8 cellular contexts compared by ENCODE assay signal in the genomic region with DNA sequence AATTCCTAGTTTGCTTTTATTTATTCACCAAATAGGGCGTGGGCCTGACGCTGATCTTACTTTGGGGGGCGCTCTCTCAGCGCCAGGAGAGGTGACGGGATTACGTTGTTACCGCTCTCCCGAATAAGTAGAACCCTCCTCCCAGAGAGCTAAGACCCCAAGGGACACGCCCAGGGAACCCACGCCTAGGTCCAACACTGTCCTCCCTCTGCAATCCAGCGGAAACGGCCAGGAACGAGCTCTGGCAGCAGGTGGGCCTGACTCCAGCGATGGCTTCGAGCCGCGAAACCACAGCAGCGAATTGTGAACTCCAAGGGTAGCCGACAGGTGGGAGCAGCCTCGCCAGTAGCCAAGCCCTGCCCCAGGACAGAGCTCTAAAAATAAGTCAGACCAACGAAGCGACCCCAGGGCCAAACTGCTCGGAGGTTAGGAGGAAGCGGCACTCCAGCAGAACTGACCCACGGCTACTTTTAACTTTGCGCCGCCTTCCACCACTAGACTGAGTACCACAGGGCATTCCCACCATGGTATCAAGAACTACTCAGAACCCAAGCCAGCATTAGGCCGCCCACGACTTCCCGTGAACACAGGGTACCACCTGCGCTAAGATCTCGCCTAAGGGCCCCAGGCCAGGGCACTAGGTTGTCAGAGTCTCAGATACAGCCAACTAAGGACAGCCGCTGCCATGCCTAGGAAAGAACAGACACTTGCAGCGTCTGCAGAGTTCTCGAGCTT. TPM values are rescaled to one million over a fixed set of nuclear protein-coding genes. Genes with fewer than 3 reads are reported as not detected.
A peak's percentile ranks its signal among the peaks of the same experiment; 100 is the strongest.
DNase-seq lines count a peak whose midpoint lies in the region; ATAC-seq and TF ChIP-seq lines count a peak whose summit lies in the region.

No MANE protein-coding gene starts in this region.

- peaks cover 26% of the 10 kb centered on the region for H3F3A ChIP-seq in smooth muscle cell (ENCODE audit: low read depth)

- ATAC-seq in HG03442 (IDR thresholded peaks at IDR 0.05; ENCODE audit: unreplicated experiment) (no peak), GM21360 (IDR thresholded peaks at IDR 0.05; ENCODE audit: unreplicated experiment) (no peak)

- H4K20me1 ChIP-seq in smooth muscle cell (ENCODE audit: low read depth): peaks cover 37% of the 10 kb centered on the region

- no peaks in the 10 kb centered on the region for H3K9me3 Mint-ChIP-seq in Caco-2 (ENCODE audit: unreplicated experiment)

- H3K4me3 ChIP-seq in Caco-2 (ENCODE audit: low read depth, low read length) (peak overlapping the region; percentile 55), iPS-18a (ENCODE audit: low read length) (peak overlapping the region; percentile 78), smooth muscle cell (peak overlapping the region; percentile 94)

- peaks cover 18% of the 10 kb centered on the region for H3K79me2 ChIP-seq in smooth muscle cell (ENCODE audit: low read depth)

- H3K27me3 Mint-ChIP-seq in Caco-2 (ENCODE audit: insufficient read depth, unreplicated experiment): no peaks in the 10 kb centered on the region

- no peak overlapping the region for H2AFZ ChIP-seq in smooth muscle cell (ENCODE audit: low read depth)

- DNase-seq in Caco-2 (peak; percentile 50 to 61), T-helper 1 cell (peak; percentile 15 to 52 (median 31)), smooth muscle cell (lab: John Stamatoyannopoulos, UW; ENCODE audit: unreplicated experiment) (peak; percentile 51)

- BruUV-seq in Caco-2 (replicated peaks; lab: Mats Ljungman, UMichigan): TSS peak; percentile 45

- H3K9me3 ChIP-seq in Caco-2: no peaks in the 10 kb centered on the region
- H3K9me3 ChIP-seq in KOPT-K1 (ENCODE audit: insufficient read depth, low read length, poor library complexity, severe bottlenecking): no peaks in the 10 kb centered on the region
- no peaks in the 10 kb centered on the region for H3K9me3 ChIP-seq in iPS-18a (ENCODE audit: control insufficient read depth, low read depth, low read length)
- no peaks in the 10 kb centered on the region for H3K9me3 ChIP-seq in smooth muscle cell (replicated peaks; ENCODE audit: low read depth)

- H3K9ac ChIP-seq in iPS-18a (ENCODE audit: low read length) (peak overlapping the region; percentile 96), smooth muscle cell (ENCODE audit: low read depth) (peak overlapping the region; percentile 89)

- peaks cover 19% of the 10 kb centered on the region; the same call in 1 of the 2 replicates for H3K4me1 ChIP-seq in Caco-2
- peaks cover 6% of the 10 kb centered on the region for H3K4me1 ChIP-seq in iPS-18a (ENCODE audit: control insufficient read depth, low read depth, low read length)
- H3K4me1 ChIP-seq in smooth muscle cell (ENCODE audit: low read depth): peaks cover 7% of the 10 kb centered on the region

- H3K36me3 Mint-ChIP-seq in Caco-2 (ENCODE audit: insufficient read depth, unreplicated experiment): peaks cover 56% of the 10 kb centered on the region

- peak overlapping the region; percentile 96 for H3K4me2 ChIP-seq in smooth muscle cell

- peaks cover 14% of the 10 kb centered on the region for H3K4me1 Mint-ChIP-seq in Caco-2 (ENCODE audit: low read depth, unreplicated experiment)

- H3K27ac Mint-ChIP-seq in Caco-2 (ENCODE audit: unreplicated experiment): peak overlapping the region; percentile 89

- 2% methylated on average over 35 of the region's 35 CpGs for WGBS in smooth muscle cell (ENCODE audit: low lambda C conversion rate)

- H3K27me3 ChIP-seq in Caco-2 (replicated peaks; ENCODE audit: control insufficient read depth, insufficient read depth, low read length) (no peaks in the 10 kb centered on the region), iPS-18a (ENCODE audit: control insufficient read depth, insufficient read depth, low read length) (no peaks in the 10 kb centered on the region), smooth muscle cell (ENCODE audit: low read depth) (no peaks in the 10 kb centered on the region)

- H3K27ac ChIP-seq in KOPT-K1 (ENCODE audit: low read depth, low read length, poor library complexity, severe bottlenecking) (peak overlapping the region; percentile 97), angular gyrus (ENCODE audit: low read depth, low read length) (peak overlapping the region; percentile 86), iPS-18a (ENCODE audit: low read length) (peak overlapping the region; percentile 95), smooth muscle cell (ENCODE audit: low read depth) (peak overlapping the region; percentile 93)

- H3K36me3 ChIP-seq in Caco-2 (ENCODE audit: control insufficient read depth, insufficient read depth, low read length): no peaks in the 10 kb centered on the region
- H3K36me3 ChIP-seq in KOPT-K1 (ENCODE audit: insufficient read depth, low read length): no peaks in the 10 kb centered on the region
- H3K36me3 ChIP-seq in iPS-18a (ENCODE audit: control insufficient read depth, low read depth, low read length): no peaks in the 10 kb centered on the region
- H3K36me3 ChIP-seq in smooth muscle cell (ENCODE audit: low read depth): no peaks in the 10 kb centered on the region

- peak overlapping the region; percentile 74 for H3K4me3 Mint-ChIP-seq in Caco-2 (ENCODE audit: unreplicated experiment)

- CTCF ChIA-PET in Caco-2 (lab: Charles Lee): interaction anchor here (0.5 to 3.5 kb wide), 8 partner anchors 55 to 233 kb away, joined by 3 to 26 read pairs (median 4); partner anchors contain the start of genes IMP3 and MAN2C1

- intact Hi-C loops in Caco-2 (cut with micrococcal nuclease; ENCODE audit: unreplicated experiment): loop anchor here (1.0 to 5.0 kb wide), 2 partner anchors 7 to 79 kb away; no protein-coding TSS in a partner anchor

- TF ChIP-seq CTCF in Caco-2 (IDR thresholded peaks at IDR 0.05; ENCODE audit: insufficient read depth in 1 of 2, low read depth in 1 of 2, low read length in 1 of 2, severe bottlenecking in 1 of 2, unreplicated experiment in 1 of 2): no peak
- TF ChIP-seq CTCF in smooth muscle cell (IDR thresholded peaks at IDR 0.05; ENCODE audit: borderline replicate concordance, insufficient read depth, poor library complexity, severe bottlenecking): no peak

- POLR2A ChIA-PET in Caco-2 (lab: Charles Lee): interaction anchor here (0.5 to 3.3 kb wide), 8 partner anchors 8 to 597 kb away, joined by 3 to 54 read pairs (median 12); partner anchors contain the start of genes IMP3, MAN2C1 and SNX33

RNA-seq across cellular contexts. Expression of gene SIN3A, which starts 1.6 kb away (rescaled TPM):
- total RNA-seq in Caco-2 (2022): 64.4 and 67.1 TPM in 2 replicates
- 25.5 and 40.7 TPM in 2 replicates for total RNA-seq in smooth muscle cell
- polyA plus RNA-seq in smooth muscle cell: 12.0 and 12.2 TPM in 2 replicates
